8 cellular contexts compared by ENCODE assay signal in genomic region chr14:73713804-73714655, GRCh38. TPM values are rescaled to one million over a fixed set of nuclear protein-coding genes. Genes with fewer than 3 reads are reported as not detected.
DNase-seq lines count a peak whose midpoint lies in the region; ATAC-seq and TF ChIP-seq lines count a peak whose summit lies in the region.

A gene with protein sequence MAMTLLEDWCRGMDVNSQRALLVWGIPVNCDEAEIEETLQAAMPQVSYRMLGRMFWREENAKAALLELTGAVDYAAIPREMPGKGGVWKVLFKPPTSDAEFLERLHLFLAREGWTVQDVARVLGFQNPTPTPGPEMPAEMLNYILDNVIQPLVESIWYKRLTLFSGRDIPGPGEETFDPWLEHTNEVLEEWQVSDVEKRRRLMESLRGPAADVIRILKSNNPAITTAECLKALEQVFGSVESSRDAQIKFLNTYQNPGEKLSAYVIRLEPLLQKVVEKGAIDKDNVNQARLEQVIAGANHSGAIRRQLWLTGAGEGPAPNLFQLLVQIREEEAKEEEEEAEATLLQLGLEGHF (minus strand): TSS chr14:73714384. CDS start chr14:73713639, 745 bp downstream.

- ATAC-seq in DND-41 (ENCODE audit: insufficient read depth, low read depth) (peak; percentile 80), RWPE2 (ENCODE audit: low read depth) (peak; percentile 65)
- ATAC-seq in natural killer cell treated with Interleukin-12 subunit alpha and Interleukin-12 subunit beta and Interleukin-15 and Interleukin-18, amount 100 ng/mL, for 72 hours = peak; percentile 88 to 95

- H3K4me1 Mint-ChIP-seq in natural killer cell treated with Interleukin-12 subunit alpha and Interleukin-12 subunit beta and Interleukin-15 and Interleukin-18, amount 100 ng/mL, for 72 hours (ENCODE audit: low read depth in 2 of 2) = peaks cover 24 to 31% of the 10 kb centered on the region in 2 donors

- H3K27me3 Mint-ChIP-seq in natural killer cell treated with Interleukin-12 subunit alpha and Interleukin-12 subunit beta and Interleukin-15 and Interleukin-18, amount 100 ng/mL, for 72 hours = no peaks in the 10 kb centered on the region

- H4K20me1 ChIP-seq in DND-41 (ENCODE audit: insufficient read depth, low read length) = peaks cover 11% of the 10 kb centered on the region

- H2AFZ ChIP-seq in DND-41 (ENCODE audit: low read depth, low read length) = peak within 1 kb of the TSS; percentile 80

- H3K79me2 ChIP-seq in DND-41 (ENCODE audit: insufficient read depth, low read length) = peaks cover 27% of the 10 kb centered on the region

- TF ChIP-seq CTCF in DND-41 (IDR thresholded peaks at IDR 0.05; ENCODE audit: borderline replicate concordance, extremely low read depth, low read length, poor library complexity, severe bottlenecking) (no peak), RWPE2 (IDR thresholded peaks at IDR 0.05; ENCODE audit: poor library complexity, severe bottlenecking) (no peak)

- peak within 1 kb of the TSS; percentile 92 to 93 for H3K27ac Mint-ChIP-seq in natural killer cell treated with Interleukin-12 subunit alpha and Interleukin-12 subunit beta and Interleukin-15 and Interleukin-18, amount 100 ng/mL, for 72 hours

- no peaks in the 10 kb centered on the region for H3K9me3 Mint-ChIP-seq in natural killer cell treated with Interleukin-12 subunit alpha and Interleukin-12 subunit beta and Interleukin-15 and Interleukin-18, amount 100 ng/mL, for 72 hours

- H3K27me3 ChIP-seq in DND-41 (ENCODE audit: insufficient read depth, low read length, poor library complexity) (no peaks in the 10 kb centered on the region), RWPE2 (ENCODE audit: insufficient read depth, poor library complexity, severe bottlenecking) (no peaks in the 10 kb centered on the region)

- peak; percentile 86 for DNase-seq in DND-41
- peak; percentile 26 for DNase-seq in GOT3 (lab: John Stamatoyannopoulos, UW)
- peak; percentile 85 for DNase-seq in LoVo (ENCODE audit: low spot score)
- DNase-seq in RWPE2 (ENCODE audit: low spot score) = peak; percentile 93
- DNase-seq in activated T-helper 9 cell treated with anti-CD3 and anti-CD28 coated beads, Interleukin-2, amount 50 U/mL, for 16 hours (ENCODE audit: low read depth) = peak; percentile 75
- peak; percentile 61 for DNase-seq in fibroblast of peridontal ligament (ENCODE audit: extremely low read depth)
- DNase-seq in natural killer cell treated with Interleukin-12 subunit alpha and Interleukin-12 subunit beta and Interleukin-15 and Interleukin-18, amount 100 ng/mL, for 72 hours (ENCODE audit: low spot score) = peak; percentile 91
- DNase-seq in stimulated activated naive CD4-positive, alpha-beta T cell treated with Interleukin-2 at 50 U/mL for 16 hours (lab: John Stamatoyannopoulos, UW) = peak; percentile 79

- H3K9me3 ChIP-seq in DND-41 (ENCODE audit: insufficient read depth, low read length, severe bottlenecking) (no peaks in the 10 kb centered on the region), RWPE2 (ENCODE audit: severe bottlenecking) (no peaks in the 10 kb centered on the region)

- peak within 1 kb of the TSS; percentile 91 for H3K4me2 ChIP-seq in DND-41 (ENCODE audit: insufficient read depth, low read length)

- no peaks in the 10 kb centered on the region for H3K36me3 Mint-ChIP-seq in natural killer cell treated with Interleukin-12 subunit alpha and Interleukin-12 subunit beta and Interleukin-15 and Interleukin-18, amount 100 ng/mL, for 72 hours

- peak within 1 kb of the TSS; percentile 69 for H3K9ac ChIP-seq in DND-41 (ENCODE audit: low read depth, low read length)

- H3K4me3 ChIP-seq in DND-41 (ENCODE audit: low read depth in 1 of 2, low read length in 2 of 2) = peak within 1 kb of the TSS; percentile 42 to 77; a peak in 3 of 4 replicates
- peak within 1 kb of the TSS; percentile 71 for H3K4me3 ChIP-seq in RWPE2 (ENCODE audit: severe bottlenecking)

- H3K27ac ChIP-seq in DND-41 (ENCODE audit: low read length) (peak within 1 kb of the TSS; percentile 73), RWPE2 (ENCODE audit: poor library complexity, severe bottlenecking) (peak within 1 kb of the TSS; percentile 81)

- peaks cover 28% of the 10 kb centered on the region for H3K36me3 ChIP-seq in DND-41 (ENCODE audit: insufficient read depth, low read length)
- H3K36me3 ChIP-seq in RWPE2 (ENCODE audit: low read depth) = peaks cover 34% of the 10 kb centered on the region

- peak within 1 kb of the TSS; percentile 100 for H3K4me3 Mint-ChIP-seq in natural killer cell treated with Interleukin-12 subunit alpha and Interleukin-12 subunit beta and Interleukin-15 and Interleukin-18, amount 100 ng/mL, for 72 hours

- peaks cover 32% of the 10 kb centered on the region for H3K4me1 ChIP-seq in DND-41 (ENCODE audit: insufficient read depth, low read length)
- peaks cover 16% of the 10 kb centered on the region for H3K4me1 ChIP-seq in RWPE2 (ENCODE audit: insufficient read depth, poor library complexity, severe bottlenecking)

RNA-seq across cellular contexts. Expression of the gene that starts here (rescaled TPM):
- 10 to 100 TPM; 18.9 to 32.2 TPM for total RNA-seq in natural killer cell treated with Interleukin-12 subunit alpha and Interleukin-12 subunit beta and Interleukin-15 and Interleukin-18, amount 100 ng/mL, for 72 hours

Comparison
In these comparisons a context has a peak if more than half of its experiments do, and no peak if none do; other contexts are left out.
1. Peak in every context shown above with its lines: DNase-seq, ATAC-seq, H3K4me3 ChIP-seq and H3K27ac ChIP-seq.
2. DNase-seq: peak in every context shown above with its lines; median percentile 93 in RWPE2; 91 in natural killer cell treated with Interleukin-12 subunit alpha and Interleukin-12 subunit beta and Interleukin-15 and Interleukin-18, amount 100 ng/mL, for 72 hours; 86 in DND-41; 85 in LoVo; 79 in stimulated activated naive CD4-positive, alpha-beta T cell treated with Interleukin-2 at 50 U/mL for 16 hours; 75 in activated T-helper 9 cell treated with anti-CD3 and anti-CD28 coated beads, Interleukin-2, amount 50 U/mL, for 16 hours; 61 in fibroblast of peridontal ligament; 26 in GOT3.